ENCODE assay signal across 8 cellular contexts in genomic region chr2:43133708-43134570, GRCh38.
DNase-seq lines count a peak whose midpoint lies in the region; ATAC-seq, FAIRE-seq and TF ChIP-seq lines count a peak whose summit lies in the region.

No MANE protein-coding gene starts in this region.

- no peak for TF ChIP-seq EP300 in upper lobe of left lung (IDR thresholded peaks at IDR 0.05)

- peaks cover 33% of the 10 kb centered on the region for H3K4me1 Mint-ChIP-seq in progenitor cell of endocrine pancreas (ENCODE audit: low read depth)

- DNase-seq in GM12891 (ENCODE audit: insufficient read length, low spot score) (no peak), RWPE2 (ENCODE audit: low spot score) (peak; percentile 36), upper lobe of left lung (peak; percentile 63 to 78), NCI-H226 (no peak), progenitor cell of endocrine pancreas (ENCODE audit: low spot score, unreplicated experiment) (no peak)
- DNase-seq in activated effector memory CD4-positive, alpha-beta T cell treated with anti-CD3 and anti-CD28 coated beads, Interleukin-2, amount 50 U/mL, for 16 hours, result peak; percentile 87

- H3K4me3 Mint-ChIP-seq in progenitor cell of endocrine pancreas (ENCODE audit: low read depth), result no peak overlapping the region

- peaks cover 3% of the 10 kb centered on the region for H3K27me3 Mint-ChIP-seq in progenitor cell of endocrine pancreas

- peak overlapping the region; percentile 41 to 46 for H3K9ac ChIP-seq in mucosa of rectum (ENCODE audit: low read depth in 1 of 2, low read length in 2 of 2)

- H3K9me3 Mint-ChIP-seq in progenitor cell of endocrine pancreas (ENCODE audit: low read depth), result no peaks in the 10 kb centered on the region

- ATAC-seq in RWPE2 (ENCODE audit: low read depth), result no peak
- ATAC-seq in upper lobe of left lung (ENCODE audit: low FRiP score in 2 of 2), result no peak
- ATAC-seq in HG03460 (IDR thresholded peaks at IDR 0.05; ENCODE audit: unreplicated experiment), result no peak

- H3K36me3 Mint-ChIP-seq in progenitor cell of endocrine pancreas (ENCODE audit: insufficient read depth), result no peaks in the 10 kb centered on the region

- no peaks in the 10 kb centered on the region for H3K9me3 ChIP-seq in RWPE2 (ENCODE audit: severe bottlenecking)
- H3K9me3 ChIP-seq in mucosa of rectum (ENCODE audit: control insufficient read depth in 2 of 2, low read length in 2 of 2), result no peaks in the 10 kb centered on the region
- no peaks in the 10 kb centered on the region for H3K9me3 ChIP-seq in upper lobe of left lung

- H3K36me3 ChIP-seq in RWPE2 (ENCODE audit: low read depth) (no peaks in the 10 kb centered on the region), mucosa of rectum (ENCODE audit: control insufficient read depth in 2 of 2, insufficient read depth in 2 of 2, low read length in 2 of 2) (no peaks in the 10 kb centered on the region), upper lobe of left lung (no peaks in the 10 kb centered on the region)

- H3K27ac Mint-ChIP-seq in progenitor cell of endocrine pancreas, result no peak overlapping the region

- WGBS in upper lobe of left lung, 2 donors, result 43 to 64% methylated on average over 16 to 21 of the region's 21 CpGs

- TF ChIP-seq POLR2A in GM12891 (IDR thresholded peaks at IDR 0.05; ENCODE audit: low read depth, low read length), result no peak
- TF ChIP-seq POLR2A in upper lobe of left lung (IDR thresholded peaks at IDR 0.05), result no peak

- H3K4me1 ChIP-seq in RWPE2 (ENCODE audit: insufficient read depth, poor library complexity, severe bottlenecking) (peaks cover 25% of the 10 kb centered on the region), mucosa of rectum (ENCODE audit: control insufficient read depth in 2 of 2, insufficient read depth in 2 of 2, low read length in 2 of 2) (peaks cover 69 to 73% of the 10 kb centered on the region in 2 donors), upper lobe of left lung (peaks cover 71 to 93% (median 72%) of the 10 kb centered on the region in 4 donors)

- no peaks in the 10 kb centered on the region for H3K27me3 ChIP-seq in RWPE2 (ENCODE audit: insufficient read depth, poor library complexity, severe bottlenecking)
- no peaks in the 10 kb centered on the region for H3K27me3 ChIP-seq in mucosa of rectum (ENCODE audit: control insufficient read depth in 2 of 2, insufficient read depth in 2 of 2, low read length in 2 of 2)
- H3K27me3 ChIP-seq in upper lobe of left lung, result no peaks in the 10 kb centered on the region

- no peak for TF ChIP-seq CTCF in RWPE2 (IDR thresholded peaks at IDR 0.05; ENCODE audit: poor library complexity, severe bottlenecking)
- no peak for TF ChIP-seq CTCF in upper lobe of left lung (IDR thresholded peaks at IDR 0.05)
- no peak for TF ChIP-seq CTCF in progenitor cell of endocrine pancreas (IDR thresholded peaks at IDR 0.05; ENCODE audit: unreplicated experiment)

- FAIRE-seq in GM12891 (lab: Jason Lieb, UNC), result peak; percentile 92

- H3K4me3 ChIP-seq in RWPE2 (ENCODE audit: severe bottlenecking) (no peak overlapping the region), mucosa of rectum (ENCODE audit: low read length in 2 of 2) (no peak overlapping the region), upper lobe of left lung (no peak overlapping the region)

- peak overlapping the region; percentile 94 for H3K27ac ChIP-seq in RWPE2 (ENCODE audit: poor library complexity, severe bottlenecking)
- peak overlapping the region; percentile 83 to 89 for H3K27ac ChIP-seq in mucosa of rectum (ENCODE audit: low read depth in 2 of 2, low read length in 2 of 2)
- H3K27ac ChIP-seq in upper lobe of left lung, result peak overlapping the region; percentile 79 to 92 (median 88)

TF ChIP-seq in GM12891, 5 proteins besides CTCF, POLR2A, EP300 and RAD21:
- TF ChIP-seq SPI1 (IDR thresholded peaks at IDR 0.05; ENCODE audit: low read depth, low read length), result peak; percentile 60
- TF ChIP-seq POU2F2 (IDR thresholded peaks at IDR 0.05; ENCODE audit: low read depth, low read length), result 0 out of 2 replicates have a peak, but pooled peaks have one; percentile 73
- no peak for TF ChIP-seq POLR2AphosphoS5 (IDR thresholded peaks at IDR 0.05; ENCODE audit: low read depth, low read length)
- no peak for TF ChIP-seq TAF1 (IDR thresholded peaks at IDR 0.05; ENCODE audit: low read depth, low read length)
- no peak for TF ChIP-seq PAX5 (IDR thresholded peaks at IDR 0.05; ENCODE audit: insufficient read depth, low read length, severe bottlenecking)

Comparison
In these comparisons a context has a peak if more than half of its experiments do, and no peak if none do; other contexts are left out.
1. DNase-seq: peak in RWPE2 (single experiment), activated effector memory CD4-positive, alpha-beta T cell treated with anti-CD3 and anti-CD28 coated beads, Interleukin-2, amount 50 U/mL, for 16 hours (single experiment) and upper lobe of left lung (2 of 2); none in GM12891 (single experiment), NCI-H226 (single experiment) and progenitor cell of endocrine pancreas (single experiment).
2. Peak in every context shown above with its lines, with median percentiles within 50 percentile points of each other: H3K27ac ChIP-seq.